In genomic region chr18:61948196-61948800, GRCh38 we compare ENCODE assay signal across 17 cellular contexts. TPM values are rescaled to one million over a fixed set of nuclear protein-coding genes. Genes with fewer than 3 reads are reported as not detected.
DNase-seq lines count a peak whose midpoint lies in the region; FAIRE-seq and TF ChIP-seq lines count a peak whose summit lies in the region.
"Had no signal": no experiment of that assay in that cellular context is flagged by ENCODE, and none has a peak within 500 bp of the region (broad histone marks: within the 10 kb centered on the region; RNA-seq: fewer than 3 reads in every experiment).

No MANE protein-coding gene starts in this region.

- peak overlapping the region; percentile 59 for H4K8ac ChIP-seq in mesenchymal stem cell (ENCODE audit: low read length)

- no peaks in the 10 kb centered on the region for H3K36me3 Mint-ChIP-seq in HFFc6 (ENCODE audit: low read depth)

- no peaks in the 10 kb centered on the region for H3K79me1 ChIP-seq in mesenchymal stem cell (replicated peaks; ENCODE audit: low read length, poor library complexity, severe bottlenecking)

- no peak overlapping the region for H2BK5ac ChIP-seq in mesenchymal stem cell (ENCODE audit: low read depth, low read length, poor library complexity, severe bottlenecking)

- H4K91ac ChIP-seq in mesenchymal stem cell (ENCODE audit: low read length), result peak overlapping the region; percentile 64

- peak overlapping the region; percentile 29 to 92 for H2BK12ac ChIP-seq in mesenchymal stem cell (ENCODE audit: low read length in 2 of 2)

- H3K4me2 ChIP-seq in mesenchymal stem cell (ENCODE audit: low read length, poor library complexity, severe bottlenecking), result peak overlapping the region; percentile 23

- no peak overlapping the region for H3K23ac ChIP-seq in mesenchymal stem cell (ENCODE audit: low read length in 2 of 2)

- CTCF ChIA-PET in AG04450 (lab: Charles Lee), result interaction anchor here (1.1 to 1.3 kb wide), 2 partner anchors 183 to 366 kb away, joined by 3 read pairs; no protein-coding TSS in a partner anchor

- no peak overlapping the region for H3K14ac ChIP-seq in mesenchymal stem cell (ENCODE audit: low read length in 2 of 2)

- H3K18ac ChIP-seq in mesenchymal stem cell (ENCODE audit: low read depth in 1 of 2, low read length in 2 of 2), result peak overlapping the region; percentile 23 to 77

- peak overlapping the region; percentile 49; the same call in 1 of the 2 replicates for H3K4me3 Mint-ChIP-seq in HFFc6
- H3K4me3 Mint-ChIP-seq: activated CD4-positive, alpha-beta T cell treated with anti-CD3 and anti-CD28 coated beads, Interleukin-2, amount 10 ng/mL, durations not matched to agents 7 days and 5 days had no signal

- no peak overlapping the region for H2AFZ ChIP-seq in mesenchymal stem cell (ENCODE audit: low read depth, low read length)

- peaks cover 96% of the 10 kb centered on the region for H3K4me1 Mint-ChIP-seq in HFFc6 (ENCODE audit: low read depth)

- no peaks in the 10 kb centered on the region for H3K27me3 ChIP-seq in AG04450 (ENCODE audit: control insufficient read depth, insufficient read depth, low read length)
- no peaks in the 10 kb centered on the region for H3K27me3 ChIP-seq in mesenchymal stem cell (ENCODE audit: control insufficient read depth in 1 of 2, insufficient read depth in 1 of 2, low read length in 2 of 2)
- H3K27me3 ChIP-seq in small intestine (ENCODE audit: control insufficient read depth in 2 of 2, insufficient read depth in 2 of 2, low read length in 2 of 2), result no peaks in the 10 kb centered on the region
- H3K27me3 ChIP-seq: ovary had no signal

- WGBS in mesenchymal stem cell, result 28% methylated on average over 5 of the region's 5 CpGs
- WGBS in small intestine, 3 donors, result 73 to 90% (median 89%) methylated on average over 5 of the region's 5 CpGs

- no peak for TF ChIP-seq CTCF in AG04450 (IDR thresholded peaks at IDR 0.05; ENCODE audit: low read depth, low read length)
- no peak for TF ChIP-seq CTCF in HFFc6 (IDR thresholded peaks at IDR 0.05)

- no peaks in the 10 kb centered on the region for H3K36me3 ChIP-seq in mesenchymal stem cell (ENCODE audit: control insufficient read depth in 1 of 2, insufficient read depth in 2 of 2, low read depth in 1 of 2, low read length in 2 of 2)
- H3K36me3 ChIP-seq in small intestine (ENCODE audit: control insufficient read depth in 2 of 2, insufficient read depth in 2 of 2, low read length in 2 of 2), result no peaks in the 10 kb centered on the region
- H3K36me3 ChIP-seq: ovary, thoracic aorta had no signal

- FAIRE-seq in small intestine (lab: Jason Lieb, UNC) (no peak), urothelium cell line (lab: Jason Lieb, UNC) (no peak)
- FAIRE-seq: endometrium, RCC 7860 had no signal

- H3K27me3 Mint-ChIP-seq in HFFc6 (ENCODE audit: insufficient read depth), result no peaks in the 10 kb centered on the region; the same call in 1 of the 2 replicates

- H2BK120ac ChIP-seq in mesenchymal stem cell (ENCODE audit: low read depth, low read length), result no peak overlapping the region

- no peaks in the 10 kb centered on the region for H3K9me3 Mint-ChIP-seq in HFFc6

- H2AK5ac ChIP-seq in mesenchymal stem cell (ENCODE audit: low read length, severe bottlenecking), result no peak overlapping the region

- no peak overlapping the region for H3K9ac ChIP-seq in mesenchymal stem cell (ENCODE audit: low read length)

- H3K4me1 ChIP-seq in mesenchymal stem cell (ENCODE audit: control insufficient read depth, insufficient read depth, low read depth, low read length) (peaks cover 14% of the 10 kb centered on the region), small intestine (ENCODE audit: control insufficient read depth in 2 of 2, insufficient read depth in 1 of 2, low read depth in 1 of 2, low read length in 1 of 2) (no peaks in the 10 kb centered on the region)

- H3K4me3 ChIP-seq in AG04450 (ENCODE audit: low read depth, low read length) (no peak overlapping the region), mesenchymal stem cell (ENCODE audit: insufficient read depth in 1 of 2, low read depth in 1 of 2, low read length in 2 of 2) (no peak overlapping the region), small intestine (ENCODE audit: low read depth in 1 of 2, low read length in 2 of 2) (no peak overlapping the region)
- H3K4me3 ChIP-seq: ovary, thoracic aorta had no signal

- H3K4ac ChIP-seq in mesenchymal stem cell (ENCODE audit: low read depth in 1 of 2, low read length in 2 of 2), result peak overlapping the region in 1 of 2 experiments; percentile 57

- POLR2A ChIA-PET in AG04450 (lab: Yijun Ruan, JAX), result interaction anchor here (0.6 kb wide), 1 partner anchor 1405 kb away, joined by 5 read pairs; no protein-coding TSS in a partner anchor

- peak; percentile 13 for DNase-seq in AG04450 (ENCODE audit: low read depth, low spot score)
- DNase-seq in HFFc6, result peak; percentile 39
- peak; percentile 90 for DNase-seq in dermis blood vessel endothelial cell
- peak; percentile 76 for DNase-seq in mesenchymal stem cell
- no peak for DNase-seq in nucleus accumbens (lab: John Stamatoyannopoulos, UW)
- DNase-seq in small intestine, result no peak
- no peak for DNase-seq in D341Med (ENCODE audit: low spot score)
- no peak for DNase-seq in urothelium cell line (ENCODE audit: low spot score)
- DNase-seq: activated CD4-positive, alpha-beta T cell treated with anti-CD3 and anti-CD28 coated beads, Interleukin-2, amount 10 ng/mL, durations not matched to agents 7 days and 5 days; aorta; DMS53; hippocampal formation; NCI-H187 treated with DMSO at 0.1 percent for 48 hours; ovary had no signal

- H3K9me3 ChIP-seq in AG04450 (ENCODE audit: control insufficient read depth, insufficient read depth, low read length), result no peaks in the 10 kb centered on the region
- H3K9me3 ChIP-seq in mesenchymal stem cell (ENCODE audit: control insufficient read depth, low read length), result no peaks in the 10 kb centered on the region
- no peaks in the 10 kb centered on the region for H3K9me3 ChIP-seq in small intestine (ENCODE audit: control insufficient read depth, low read depth)
- H3K9me3 ChIP-seq: ovary, thoracic aorta had no signal

- peak overlapping the region; percentile 19 for H2BK15ac ChIP-seq in mesenchymal stem cell (ENCODE audit: low read depth, poor library complexity, severe bottlenecking)

- no peak overlapping the region for H3K27ac ChIP-seq in AG04450 (ENCODE audit: low read depth, low read length)
- H3K27ac ChIP-seq in mesenchymal stem cell (ENCODE audit: low read length, poor library complexity, severe bottlenecking), result peak overlapping the region; percentile 79
- no peak overlapping the region for H3K27ac ChIP-seq in small intestine (ENCODE audit: low read depth in 1 of 2, low read length in 1 of 2)
- H3K27ac ChIP-seq: ovary, thoracic aorta had no signal

- H3K27ac Mint-ChIP-seq in HFFc6, result peak overlapping the region; percentile 96
- H3K27ac Mint-ChIP-seq: activated CD4-positive, alpha-beta T cell treated with anti-CD3 and anti-CD28 coated beads, Interleukin-2, amount 10 ng/mL, durations not matched to agents 7 days and 5 days had no signal

RNA-seq across cellular contexts. Expression of gene RNF152, which starts 55.5 kb away (rescaled TPM):
- 5.0 and 7.4 TPM in 2 replicates for polyA plus RNA-seq in AG04450 (2011; rRNA removed)
- 38.8 and 50.1 TPM in 2 replicates for polyA minus RNA-seq in AG04450 (2011; rRNA and poly(A)+ RNA removed)
- 10 to 100 TPM; 44.3 to 68.4 (median 50.2) TPM for total RNA-seq in HFFc6 (2021; fragmentation: NEBNext Ultra II Directional; extraction: Animal tissue kit (Norgen Biotek cat#: 25700))
- 88.8 and 91.2 TPM in 2 replicates for total RNA-seq in dermis blood vessel endothelial cell
- polyA plus RNA-seq in mesenchymal stem cell (2013, experiment 1 of 2), result 8.3 TPM
- 8.2 TPM for polyA plus RNA-seq in mesenchymal stem cell (2013, experiment 2 of 2)
- polyA plus RNA-seq in small intestine, result 1 to 10 TPM; 1.4 to 5.4 (median 3.4) TPM

Comparison
In these comparisons a context has a peak if more than half of its experiments do, and no peak if none do; other contexts are left out.
1. DNase-seq: peak in AG04450 (single experiment), HFFc6 (single experiment), dermis blood vessel endothelial cell (single experiment) and mesenchymal stem cell (single experiment); none in nucleus accumbens (0 of 56), small intestine (single experiment), D341Med (single experiment) and urothelium cell line (single experiment).